Comparison of ENCODE assay signal across 30 cellular contexts in genomic region chr3:62329970-62330369, GRCh38. TPM values are rescaled to one million over a fixed set of nuclear protein-coding genes. Genes with fewer than 3 reads are reported as not detected.
"Had no signal": no experiment of that assay in that cellular context is flagged by ENCODE, and none has a peak within 500 bp of the region (broad histone marks: within the 10 kb centered on the region; RNA-seq: fewer than 3 reads in every experiment).

No MANE protein-coding gene starts in this region.

- H3K9me3 Mint-ChIP-seq: activated B cell treated with CpG ODN at 0.5 μM for 24 hours; activated CD4-positive, alpha-beta memory T cell treated with anti-CD3 and anti-CD28 coated beads for 36 hours; activated naive CD4-positive, alpha-beta T cell treated with anti-CD3 and anti-CD28 coated beads, Interleukin-2, amount 50 U/mL, for 72 hours; activated T-helper 1 cell treated with anti-CD3 and anti-CD28 coated beads, Interleukin-12 subunit alpha, Interleukin-12 subunit beta, Interleukin-2, Interleukin-4 antibody, amounts not matched to agents 30 ng/mL and 10 ng/mL and 1 ng/mL, durations not matched to agents 14 hours and 24 hours and 36 hours; dendritic cell treated with granulocyte-macrophage colony-stimulating factor and Interleukin-4, amounts not matched to agents 40 ng/mL and 50 ng/mL, for 4 days; memory B cell; naive B cell; stimulated activated memory B cell treated with anti-CD40 and anti-IgM and Interleukin-4, amounts not matched to agents 10 μg/mL and 1 μg/mL and 100 μg/mL, for 72 hours had no signal

- H3K4me1 Mint-ChIP-seq: activated B cell treated with CpG ODN at 0.5 μM for 24 hours; memory B cell; naive B cell; stimulated activated memory B cell treated with anti-CD40 and anti-IgM and Interleukin-4, amounts not matched to agents 10 μg/mL and 1 μg/mL and 100 μg/mL, for 72 hours had no signal

- ATAC-seq: activated naive CD4-positive, alpha-beta T cell treated with anti-CD3 and anti-CD28 coated beads, Interleukin-2, amount 50 U/mL, for 72 hours; gastroesophageal sphincter; heart right ventricle; mucosa of descending colon; right lobe of liver; stimulated activated memory B cell treated with anti-CD40 and anti-IgM and Interleukin-4, amounts not matched to agents 10 μg/mL and 1 μg/mL and 100 μg/mL, for 72 hours; upper lobe of right lung had no signal

- H3K36me3 Mint-ChIP-seq: activated CD4-positive, alpha-beta memory T cell treated with anti-CD3 and anti-CD28 coated beads for 36 hours; activated naive CD4-positive, alpha-beta T cell treated with anti-CD3 and anti-CD28 coated beads, Interleukin-2, amount 50 U/mL, for 72 hours; memory B cell; naive B cell; stimulated activated memory B cell treated with anti-CD40 and anti-IgM and Interleukin-4, amounts not matched to agents 10 μg/mL and 1 μg/mL and 100 μg/mL, for 72 hours had no signal

- H3K27me3 Mint-ChIP-seq: activated B cell treated with CpG ODN at 0.5 μM for 24 hours; activated CD4-positive, alpha-beta memory T cell treated with anti-CD3 and anti-CD28 coated beads for 36 hours; dendritic cell treated with granulocyte-macrophage colony-stimulating factor and Interleukin-4, amounts not matched to agents 40 ng/mL and 50 ng/mL, for 4 days; memory B cell; naive B cell; stimulated activated memory B cell treated with anti-CD40 and anti-IgM and Interleukin-4, amounts not matched to agents 10 μg/mL and 1 μg/mL and 100 μg/mL, for 72 hours had no signal

- H3K4me3 Mint-ChIP-seq: activated B cell treated with CpG ODN at 0.5 μM for 24 hours; activated CD4-positive, alpha-beta memory T cell treated with anti-CD3 and anti-CD28 coated beads for 36 hours; activated T-helper 1 cell treated with anti-CD3 and anti-CD28 coated beads, Interleukin-12 subunit alpha, Interleukin-12 subunit beta, Interleukin-2, Interleukin-4 antibody, amounts not matched to agents 30 ng/mL and 10 ng/mL and 1 ng/mL, durations not matched to agents 14 hours and 24 hours and 36 hours; dendritic cell treated with granulocyte-macrophage colony-stimulating factor and Interleukin-4, amounts not matched to agents 40 ng/mL and 50 ng/mL, for 4 days; memory B cell; naive B cell; stimulated activated memory B cell treated with anti-CD40 and anti-IgM and Interleukin-4, amounts not matched to agents 10 μg/mL and 1 μg/mL and 100 μg/mL, for 72 hours had no signal

- H3K27ac Mint-ChIP-seq: activated B cell treated with CpG ODN at 0.5 μM for 24 hours; activated CD4-positive, alpha-beta memory T cell treated with anti-CD3 and anti-CD28 coated beads for 36 hours; activated naive CD4-positive, alpha-beta T cell treated with anti-CD3 and anti-CD28 coated beads, Interleukin-2, amount 50 U/mL, for 72 hours; activated T-helper 1 cell treated with anti-CD3 and anti-CD28 coated beads, Interleukin-12 subunit alpha, Interleukin-12 subunit beta, Interleukin-2, Interleukin-4 antibody, amounts not matched to agents 30 ng/mL and 10 ng/mL and 1 ng/mL, durations not matched to agents 14 hours and 24 hours and 36 hours; dendritic cell treated with granulocyte-macrophage colony-stimulating factor and Interleukin-4, amounts not matched to agents 40 ng/mL and 50 ng/mL, for 4 days; memory B cell; naive B cell; stimulated activated memory B cell treated with anti-CD40 and anti-IgM and Interleukin-4, amounts not matched to agents 10 μg/mL and 1 μg/mL and 100 μg/mL, for 72 hours had no signal

- DNase-seq: activated B cell treated with CpG ODN at 0.5 μM for 24 hours; activated CD4-positive, alpha-beta memory T cell treated with anti-CD3 and anti-CD28 coated beads for 36 hours; activated CD4-positive, alpha-beta T cell treated with anti-CD3 and anti-CD28 coated beads for 4 hours; activated gamma-delta T cell treated with Interleukin-2 at 50 U/mL for 16 hours; activated T-cell treated with anti-CD3 and anti-CD28 coated beads for 4 hours; adrenal gland; effector memory CD4-positive, alpha-beta T cell; heart right ventricle; kidney glomerular epithelial cell; left ventricle myocardium inferior; mucosa of descending colon; naive B cell; right lobe of liver; small intestine; stimulated activated CD4-positive, alpha-beta T cell treated with anti-CD3 and anti-CD28 coated beads, Interleukin-15, amount 100 ng/mL, for 24 hours; stimulated activated CD4-positive, alpha-beta T cell treated with anti-CD3 and anti-CD28 coated beads, Interleukin-4, amount 100 ng/mL, for 24 hours; T-helper 9 cell; upper lobe of right lung had no signal

RNA-seq across cellular contexts. Expression of gene FEZF2, which starts 43.4 kb away (rescaled TPM):
- total RNA-seq: activated B cell treated with CpG ODN at 0.5 μM for 24 hours; activated CD4-positive, alpha-beta memory T cell treated with anti-CD3 and anti-CD28 coated beads for 36 hours; activated naive CD4-positive, alpha-beta T cell treated with anti-CD3 and anti-CD28 coated beads, Interleukin-2, amount 50 U/mL, for 72 hours; activated T-helper 1 cell treated with anti-CD3 and anti-CD28 coated beads, Interleukin-12 subunit alpha, Interleukin-12 subunit beta, Interleukin-2, Interleukin-4 antibody, amounts not matched to agents 30 ng/mL and 10 ng/mL and 1 ng/mL, durations not matched to agents 14 hours and 24 hours and 36 hours; adrenal gland; bronchial epithelial cell; chondrocyte; endothelial cell of umbilical vein; esophagus muscularis mucosa; gastroesophageal sphincter; heart right ventricle; left ventricle myocardium inferior; mucosa of descending colon; osteocyte; pulmonary artery endothelial cell; right lobe of liver; upper lobe of right lung had no signal
- polyA plus RNA-seq: adrenal gland, endothelial cell of umbilical vein, heart right ventricle, small intestine had no signal
